Comparison of ENCODE assay signal across 6 cellular contexts in genomic region chr7:4483851-4484250, GRCh38.
"Had no signal": no experiment of that assay in that cellular context is flagged by ENCODE, and none has a peak within 500 bp of the region (broad histone marks: within the 10 kb centered on the region; RNA-seq: fewer than 3 reads in every experiment).

No MANE protein-coding gene starts in this region.

- H3K27ac ChIP-seq: HL-60 had no signal

- H3K27ac Mint-ChIP-seq: IgD-negative memory B cell had no signal

- H3K36me3 Mint-ChIP-seq: IgD-negative memory B cell had no signal

- H3K4me1 Mint-ChIP-seq: IgD-negative memory B cell had no signal

- DNase-seq: IMR-90, KBM-7, KG1 had no signal

- FAIRE-seq: HTR-8/SVneo had no signal
